Comparison of ENCODE assay signal across 4 cellular contexts in the genomic region with DNA sequence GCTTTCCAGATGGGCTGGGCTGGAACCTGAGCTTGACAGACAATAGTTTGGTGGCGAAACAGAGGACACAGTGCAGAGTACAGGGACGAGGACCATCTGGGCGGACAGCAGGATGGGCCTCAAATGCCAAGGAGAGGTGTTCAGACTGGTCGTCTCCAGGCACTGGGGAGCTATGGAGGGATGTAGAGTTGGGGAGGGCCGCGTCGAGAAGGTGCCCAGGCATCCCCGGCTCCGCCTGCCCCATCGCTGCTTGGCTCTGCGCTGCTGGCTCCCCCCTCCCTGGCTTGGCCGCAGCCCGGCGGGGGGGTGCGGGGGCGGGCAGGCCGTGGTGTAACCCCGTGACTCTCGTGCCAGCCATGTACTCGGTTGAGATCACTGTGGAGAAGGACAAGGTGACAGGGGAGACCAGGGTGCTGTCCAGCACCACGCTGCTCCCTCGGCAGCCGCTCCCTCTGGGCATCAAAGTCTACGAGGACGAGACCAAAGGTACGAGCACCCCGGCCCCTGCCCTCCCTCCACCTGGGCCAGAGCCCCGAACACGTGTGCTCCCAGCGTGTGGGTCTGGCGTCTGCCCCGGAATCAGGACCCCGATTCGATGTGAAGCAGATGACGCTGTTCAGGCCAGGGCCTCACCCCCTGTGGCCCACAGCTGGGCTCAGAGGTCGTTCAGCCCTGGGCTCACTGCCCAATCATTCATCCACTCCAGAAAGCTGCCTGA.
TF ChIP-seq lines count a peak whose summit lies in the region.

No MANE protein-coding gene starts in this region.

TF ChIP-seq in A549, 52 proteins besides CTCF, POLR2A, EP300 and RAD21:
- no peak for TF ChIP-seq RFX5 (IDR thresholded peaks at IDR 0.05)
- no peak for TF ChIP-seq FOXS1 (CRISPR knock-in tag; IDR thresholded peaks at IDR 0.05)
- TF ChIP-seq KDM1A (IDR thresholded peaks at IDR 0.05; ENCODE audit: low read depth), result no peak
- TF ChIP-seq ZFP36 (IDR thresholded peaks at IDR 0.05; ENCODE audit: borderline replicate concordance, partially characterized antibody), result peak; percentile 5
- no peak for TF ChIP-seq HEYL (CRISPR knock-in tag; IDR thresholded peaks at IDR 0.05)
- TF ChIP-seq, protein P1, sequence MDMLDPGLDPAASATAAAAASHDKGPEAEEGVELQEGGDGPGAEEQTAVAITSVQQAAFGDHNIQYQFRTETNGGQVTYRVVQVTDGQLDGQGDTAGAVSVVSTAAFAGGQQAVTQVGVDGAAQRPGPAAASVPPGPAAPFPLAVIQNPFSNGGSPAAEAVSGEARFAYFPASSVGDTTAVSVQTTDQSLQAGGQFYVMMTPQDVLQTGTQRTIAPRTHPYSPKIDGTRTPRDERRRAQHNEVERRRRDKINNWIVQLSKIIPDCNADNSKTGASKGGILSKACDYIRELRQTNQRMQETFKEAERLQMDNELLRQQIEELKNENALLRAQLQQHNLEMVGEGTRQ (IDR thresholded peaks at IDR 0.05), result no peak
- no peak for TF ChIP-seq CHD2 (IDR thresholded peaks at IDR 0.05; ENCODE audit: low read length, partially characterized antibody)
- TF ChIP-seq MYC (IDR thresholded peaks at IDR 0.05; ENCODE audit: borderline replicate concordance, low read length), result no peak
TF ChIP-seq in A549: peak in this region for 1.

TF ChIP-seq in HEK293, 187 proteins besides CTCF, POLR2A, EP300 and RAD21:
- TF ChIP-seq REST (tag by site-specific recombination; IDR thresholded peaks at IDR 0.05) (0 out of 2 replicates have a peak, but pooled peaks have one; percentile 39), KLF16 (tag by site-specific recombination; IDR thresholded peaks at IDR 0.05) (no peak), ZNF16 (tag by site-specific recombination; IDR thresholded peaks at IDR 0.05; ENCODE audit: low read depth) (peak; percentile 67; the same call in 1 of the 2 replicates)

TF ChIP-seq in HepG2, 621 proteins besides CTCF, POLR2A, EP300 and RAD21 (continues in another document):
- TF ChIP-seq CBX5 (CRISPR knock-in tag; IDR thresholded peaks at IDR 0.05; ENCODE audit: borderline replicate concordance), result no peak
- TF ChIP-seq ZBTB43 (CRISPR knock-in tag; conservative IDR thresholded peaks at IDR 0.05), result no peak; the same call in 1 of the 2 replicates
- no peak for TF ChIP-seq HOXA7 (CRISPR knock-in tag; IDR thresholded peaks at IDR 0.05)
- TF ChIP-seq KMT2A (CRISPR knock-in tag; IDR thresholded peaks at IDR 0.05), result no peak
- 0 out of 2 replicates have a peak, but pooled peaks have one; percentile 50 for TF ChIP-seq ZNF343 (CRISPR knock-in tag; IDR thresholded peaks at IDR 0.05)
- TF ChIP-seq ZNF264 (CRISPR knock-in tag; IDR thresholded peaks at IDR 0.05), result no peak
- no peak for TF ChIP-seq MBNL3 (CRISPR knock-in tag; conservative IDR thresholded peaks at IDR 0.05)
- 0 out of 2 replicates have a peak, but pooled peaks have one; percentile 51 for TF ChIP-seq PAWR (CRISPR knock-in tag; IDR thresholded peaks at IDR 0.05; ENCODE audit: borderline replicate concordance)
- TF ChIP-seq SRF (IDR thresholded peaks at IDR 0.05; ENCODE audit: low read depth, low read length), result no peak
- TF ChIP-seq, protein P2, sequence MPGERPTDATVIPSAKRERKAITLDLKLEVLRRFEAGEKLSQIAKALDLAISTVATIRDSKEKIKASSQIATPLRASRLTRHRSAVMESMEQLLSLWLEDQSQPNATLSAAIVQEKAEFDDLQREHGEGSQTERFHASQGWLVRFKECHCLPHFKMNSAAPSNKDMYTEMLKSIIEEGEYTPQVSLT (CRISPR knock-in tag; IDR thresholded peaks at IDR 0.05; ENCODE audit: borderline replicate concordance, low read depth), result no peak
- TF ChIP-seq ATF2 (CRISPR knock-in tag; IDR thresholded peaks at IDR 0.05), result no peak
- no peak for TF ChIP-seq NCOR1 (IDR thresholded peaks at IDR 0.05; ENCODE audit: borderline replicate concordance, low read length)
- TF ChIP-seq MIER3 (CRISPR knock-in tag; IDR thresholded peaks at IDR 0.05; ENCODE audit: borderline replicate concordance), result no peak
- no peak for TF ChIP-seq NONO (IDR thresholded peaks at IDR 0.05)
- peak; percentile 85 for TF ChIP-seq NONO (CRISPR knock-in tag; conservative IDR thresholded peaks at IDR 0.05)
- TF ChIP-seq ZNF784 (CRISPR knock-in tag; IDR thresholded peaks at IDR 0.05; ENCODE audit: borderline replicate concordance), result peak; percentile 88
- TF ChIP-seq ZNF572 (CRISPR knock-in tag; IDR thresholded peaks at IDR 0.05), result no peak
- TF ChIP-seq, protein P3, sequence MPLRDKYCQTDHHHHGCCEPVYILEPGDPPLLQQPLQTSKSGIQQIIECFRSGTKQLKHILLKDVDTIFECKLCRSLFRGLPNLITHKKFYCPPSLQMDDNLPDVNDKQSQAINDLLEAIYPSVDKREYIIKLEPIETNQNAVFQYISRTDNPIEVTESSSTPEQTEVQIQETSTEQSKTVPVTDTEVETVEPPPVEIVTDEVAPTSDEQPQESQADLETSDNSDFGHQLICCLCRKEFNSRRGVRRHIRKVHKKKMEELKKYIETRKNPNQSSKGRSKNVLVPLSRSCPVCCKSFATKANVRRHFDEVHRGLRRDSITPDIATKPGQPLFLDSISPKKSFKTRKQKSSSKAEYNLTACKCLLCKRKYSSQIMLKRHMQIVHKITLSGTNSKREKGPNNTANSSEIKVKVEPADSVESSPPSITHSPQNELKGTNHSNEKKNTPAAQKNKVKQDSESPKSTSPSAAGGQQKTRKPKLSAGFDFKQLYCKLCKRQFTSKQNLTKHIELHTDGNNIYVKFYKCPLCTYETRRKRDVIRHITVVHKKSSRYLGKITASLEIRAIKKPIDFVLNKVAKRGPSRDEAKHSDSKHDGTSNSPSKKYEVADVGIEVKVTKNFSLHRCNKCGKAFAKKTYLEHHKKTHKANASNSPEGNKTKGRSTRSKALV (CRISPR knock-in tag; IDR thresholded peaks at IDR 0.05), result no peak; the same call in 1 of the 2 replicates
- peak; percentile 82 for TF ChIP-seq SAP130 (CRISPR knock-in tag; IDR thresholded peaks at IDR 0.05; ENCODE audit: low read depth)
- no peak for TF ChIP-seq ZNF432 (CRISPR knock-in tag; IDR thresholded peaks at IDR 0.05; ENCODE audit: borderline replicate concordance)
- TF ChIP-seq SPEN (CRISPR knock-in tag; IDR thresholded peaks at IDR 0.05; ENCODE audit: low read depth), result peak; percentile 78; the same call in 1 of the 2 replicates
- no peak for TF ChIP-seq PHF20 (CRISPR knock-in tag; IDR thresholded peaks at IDR 0.05)
- no peak for TF ChIP-seq ZNF335 (CRISPR knock-in tag; IDR thresholded peaks at IDR 0.05)
- TF ChIP-seq BHLHE40 (IDR thresholded peaks at IDR 0.05; ENCODE audit: low read length), result peak; percentile 88
- TF ChIP-seq MAFG (CRISPR knock-in tag; IDR thresholded peaks at IDR 0.05), result no peak

TF ChIP-seq in GM12891, 5 proteins besides CTCF, POLR2A, EP300 and RAD21:
- TF ChIP-seq TAF1 (IDR thresholded peaks at IDR 0.05; ENCODE audit: low read depth, low read length), result no peak
